ENCODE assay signal across 8 cellular contexts in genomic region chr12:14514154-14514842, GRCh38. TPM values are rescaled to one million over a fixed set of nuclear protein-coding genes. Genes with fewer than 3 reads are reported as not detected.
A peak's percentile ranks its signal among the peaks of the same experiment; 100 is the strongest.
DNase-seq lines count a peak whose midpoint lies in the region; ATAC-seq and TF ChIP-seq lines count a peak whose summit lies in the region.

No MANE protein-coding gene starts in this region.

- no peaks in the 10 kb centered on the region for H3K36me3 ChIP-seq in Caco-2 (ENCODE audit: control insufficient read depth, insufficient read depth, low read length)

- peaks cover 14% of the 10 kb centered on the region for H3K4me1 ChIP-seq in Caco-2

- H3K9me3 ChIP-seq in Caco-2 = no peaks in the 10 kb centered on the region

- no peaks in the 10 kb centered on the region for H3K9me3 Mint-ChIP-seq in Caco-2 (ENCODE audit: unreplicated experiment)

- CTCF ChIA-PET in Caco-2 (lab: Charles Lee) = interaction anchor here (0.6 to 1.8 kb wide), 6 partner anchors 40 to 276 kb away, joined by 3 to 11 read pairs (median 4); partner anchors contain the start of gene ATF7IP

- no peaks in the 10 kb centered on the region for H3K27me3 ChIP-seq in Caco-2 (replicated peaks; ENCODE audit: control insufficient read depth, insufficient read depth, low read length)

- POLR2A ChIA-PET in Caco-2 (lab: Charles Lee) = no interaction called here

- H3K36me3 Mint-ChIP-seq in Caco-2 (ENCODE audit: insufficient read depth, unreplicated experiment) = peaks cover 24% of the 10 kb centered on the region

- peaks cover 16% of the 10 kb centered on the region for H3K4me1 Mint-ChIP-seq in Caco-2 (ENCODE audit: low read depth, unreplicated experiment)

- TF ChIP-seq CTCF in Caco-2 (IDR thresholded peaks at IDR 0.05; ENCODE audit: insufficient read depth in 1 of 2, low read depth in 1 of 2, low read length in 1 of 2, severe bottlenecking in 1 of 2, unreplicated experiment in 1 of 2) (peak; percentile 71 to 87), fibroblast of the aortic adventitia (IDR thresholded peaks at IDR 0.05; ENCODE audit: insufficient read depth, low read length) (peak; percentile 37), retinal pigment epithelial cell (conservative IDR thresholded peaks at IDR 0.05; ENCODE audit: low read depth, low read length) (peak; percentile 77)

- H3K27ac Mint-ChIP-seq in Caco-2 (ENCODE audit: unreplicated experiment) = peak overlapping the region; percentile 68

- no peaks in the 10 kb centered on the region for H3K27me3 Mint-ChIP-seq in Caco-2 (ENCODE audit: insufficient read depth, unreplicated experiment)

- intact Hi-C loops in Caco-2 (cut with micrococcal nuclease; ENCODE audit: unreplicated experiment) = loop anchor here (1.0 to 5.0 kb wide), 8 partner anchors 53 to 277 kb away; partner anchors contain the start of genes ATF7IP and PLBD1

- DNase-seq in Caco-2 (peak; percentile 82 to 92), RKO (ENCODE audit: low spot score) (peak; percentile 49), fibroblast of the aortic adventitia (ENCODE audit: low read depth) (peak; percentile 30), retinal pigment epithelial cell (ENCODE audit: low read depth) (peak; percentile 64), globus pallidus (ENCODE audit: low spot score) (no peak), mesenteric fat pad (ENCODE audit: low spot score) (no peak)

- H3K4me3 ChIP-seq in Caco-2 (ENCODE audit: low read depth, low read length) (no peak overlapping the region), fibroblast of the aortic adventitia (ENCODE audit: low read depth, low read length) (no peak overlapping the region), retinal pigment epithelial cell (ENCODE audit: low read length) (no peak overlapping the region)

- no TSS peak for BruUV-seq in Caco-2 (replicated peaks; lab: Mats Ljungman, UMichigan)

- peak; percentile 59 for ATAC-seq in HG03432 (IDR thresholded peaks at IDR 0.05; ENCODE audit: unreplicated experiment)
- ATAC-seq in HG03521 (IDR thresholded peaks at IDR 0.05; ENCODE audit: unreplicated experiment) = no peak

- peak overlapping the region; percentile 47 for H3K4me3 Mint-ChIP-seq in Caco-2 (ENCODE audit: unreplicated experiment)

RNA-seq across cellular contexts. Expression of gene PLBD1, which starts 53.4 kb away (rescaled TPM):
- 21.1 and 21.4 TPM in 2 replicates for total RNA-seq in Caco-2 (2022)
- 2.4 and 3.4 TPM in 2 replicates for total RNA-seq in fibroblast of the aortic adventitia (ENCODE audit: low replicate concordance)
- total RNA-seq in mesenteric fat pad = 35.7 TPM

Comparison
In these comparisons a context has a peak if more than half of its experiments do, and no peak if none do; other contexts are left out.
1. DNase-seq: peak in Caco-2 (2 of 2), RKO (single experiment), fibroblast of the aortic adventitia (single experiment) and retinal pigment epithelial cell (single experiment); none in globus pallidus (single experiment) and mesenteric fat pad (single experiment).
2. Peak in every context shown above with its lines, with median percentiles within 50 percentile points of each other: CTCF ChIP-seq.